Comparison of ENCODE assay signal across 20 cellular contexts in genomic region chr10:103510046-103510685, GRCh38. TPM values are rescaled to one million over a fixed set of nuclear protein-coding genes. Genes with fewer than 3 reads are reported as not detected.
A peak's percentile ranks its signal among the peaks of the same experiment; 100 is the strongest.
DNase-seq lines count a peak whose midpoint lies in the region; ATAC-seq, FAIRE-seq and TF ChIP-seq lines count a peak whose summit lies in the region.
"Had no signal": no experiment of that assay in that cellular context is flagged by ENCODE, and none has a peak within 500 bp of the region (broad histone marks: within the 10 kb centered on the region; RNA-seq: fewer than 3 reads in every experiment).

No MANE protein-coding gene starts in this region.

- 95% methylated on average over 7 of the region's 8 CpGs for WGBS in esophagus muscularis mucosa

- no peak for ATAC-seq in GM21390 (IDR thresholded peaks at IDR 0.05; ENCODE audit: unreplicated experiment)
- ATAC-seq: GM23338, HCT116 had no signal

- no peak for TF ChIP-seq EP300 in esophagus muscularis mucosa (IDR thresholded peaks at IDR 0.05)

- CTCF ChIA-PET in HEK293T (lab: Yijun Ruan, JAX) = no interaction called here

- DNase-seq in GM13976 (ENCODE audit: low spot score) = peak; percentile 4
- peak; percentile 3 for DNase-seq in HEK293T (ENCODE audit: extremely low spot score)
- DNase-seq in kidney = peak; percentile 35
- DNase-seq in type B pancreatic cell (ENCODE audit: extremely low spot score, unreplicated experiment) = no peak
- no peak for DNase-seq in NCI-H226
- no peak for DNase-seq in esophagus muscularis mucosa (ENCODE audit: extremely low spot score)
- DNase-seq: ACHN, AML-193, DMS79 treated with DMSO at 0.1 percent for 48 hours, KBM-7, NCI-H1105, NCI-H2081 treated with DMSO at 0.1 percent for 48 hours, NCI-H510A, NCI-H748 treated with DMSO at 0.1 percent for 48 hours, SHP77 treated with DMSO at 0.1 percent for 48 hours had no signal

- peak overlapping the region; percentile 56 for H3K27ac Mint-ChIP-seq in type B pancreatic cell
- H3K27ac Mint-ChIP-seq: GM23338 had no signal

- in situ Hi-C loops in GM13976 (cut with MboI; ENCODE audit: low sequenced_read_pairs, unreplicated experiment) = no loop called here

- no peaks in the 10 kb centered on the region for H3K4me1 ChIP-seq in kidney (ENCODE audit: control insufficient read depth in 1 of 2, insufficient read depth in 1 of 2, low read depth in 1 of 2, low read length in 2 of 2)
- H3K4me1 ChIP-seq in esophagus muscularis mucosa = peaks cover 0 to 32% (median 28%) of the 10 kb centered on the region in 4 donors

- no peak overlapping the region for H3K9ac ChIP-seq in kidney (ENCODE audit: low read length in 2 of 2)

- H3K27me3 ChIP-seq in esophagus muscularis mucosa = no peaks in the 10 kb centered on the region

- H3K4me1 Mint-ChIP-seq in type B pancreatic cell (ENCODE audit: unreplicated experiment) = peaks cover 33% of the 10 kb centered on the region

- H3K36me3 ChIP-seq in kidney (ENCODE audit: control insufficient read depth in 1 of 2, insufficient read depth in 2 of 2, low read length in 2 of 2) = no peaks in the 10 kb centered on the region
- no peaks in the 10 kb centered on the region for H3K36me3 ChIP-seq in esophagus muscularis mucosa

- H3K9me3 Mint-ChIP-seq in type B pancreatic cell = peaks cover 4% of the 10 kb centered on the region
- H3K9me3 Mint-ChIP-seq: GM23338 had no signal

- H3K4me3 Mint-ChIP-seq in type B pancreatic cell = no peak overlapping the region
- H3K4me3 Mint-ChIP-seq: GM23338 had no signal

- H3K36me3 Mint-ChIP-seq in type B pancreatic cell = no peaks in the 10 kb centered on the region

- H3K27ac ChIP-seq in kidney (ENCODE audit: low read depth in 2 of 2, low read length in 2 of 2) (no peak overlapping the region), esophagus muscularis mucosa (replicated peaks in 1 of 4) (no peak overlapping the region)
- H3K27ac ChIP-seq: C4-2B had no signal

- no peak for TF ChIP-seq CTCF in GM13976 (IDR thresholded peaks at IDR 0.05; ENCODE audit: borderline replicate concordance, control extremely low read depth, extremely low read depth, insufficient read depth, missing control alignments)
- no peak for TF ChIP-seq CTCF in kidney (IDR thresholded peaks at IDR 0.05; ENCODE audit: borderline replicate concordance, extremely low read depth, insufficient read depth)
- no peak for TF ChIP-seq CTCF in type B pancreatic cell (conservative IDR thresholded peaks at IDR 0.05)
- no peak for TF ChIP-seq CTCF in esophagus muscularis mucosa (IDR thresholded peaks at IDR 0.05)

- no peaks in the 10 kb centered on the region for H3K27me3 Mint-ChIP-seq in type B pancreatic cell

- no peak for FAIRE-seq in kidney (lab: Jason Lieb, UNC)

- H3K9me3 ChIP-seq in kidney (ENCODE audit: control insufficient read depth in 1 of 2, low read length in 2 of 2) (no peaks in the 10 kb centered on the region), esophagus muscularis mucosa (no peaks in the 10 kb centered on the region)

- TF ChIP-seq POLR2A in esophagus muscularis mucosa (IDR thresholded peaks at IDR 0.05; ENCODE audit: low read depth) = no peak

- intact Hi-C loops in kidney (cut with DNase I) (no loop called here), esophagus muscularis mucosa (cut with DNase I) (no loop called here)

- H3K4me3 ChIP-seq in kidney (ENCODE audit: low read length in 2 of 2) (no peak overlapping the region), esophagus muscularis mucosa (no peak overlapping the region)
- H3K4me3 ChIP-seq: GM23338 had no signal

- POLR2A ChIA-PET in HEK293T (lab: Yijun Ruan, JAX) = no interaction called here

TF ChIP-seq in HEK293T, 16 proteins besides CTCF, POLR2A, EP300 and RAD21:
- TF ChIP-seq ARNT (IDR thresholded peaks at IDR 0.05) (no peak), FOXM1 (IDR thresholded peaks at IDR 0.05; ENCODE audit: borderline replicate concordance) (no peak), FOXK2 (IDR thresholded peaks at IDR 0.05) (no peak), FOXA1 (IDR thresholded peaks at IDR 0.05) (no peak), L3MBTL2 (conservative IDR thresholded peaks at IDR 0.05) (no peak), HDGF (IDR thresholded peaks at IDR 0.05; ENCODE audit: borderline replicate concordance) (no peak), ELF4 (IDR thresholded peaks at IDR 0.05) (no peak), TARDBP (IDR thresholded peaks at IDR 0.05) (no peak), LEF1 (IDR thresholded peaks at IDR 0.05; ENCODE audit: borderline replicate concordance) (no peak), SP1 (IDR thresholded peaks at IDR 0.05) (no peak), ZNF384 (IDR thresholded peaks at IDR 0.05) (no peak), CTBP1 (IDR thresholded peaks at IDR 0.05; ENCODE audit: borderline replicate concordance) (no peak), BHLHE40 (IDR thresholded peaks at IDR 0.05; ENCODE audit: borderline replicate concordance) (no peak), NFRKB (IDR thresholded peaks at IDR 0.05) (no peak)

RNA-seq across cellular contexts. Expression of gene NEURL1, which starts 16.7 kb away (rescaled TPM):
- total RNA-seq in kidney = 1.2 TPM
- polyA plus RNA-seq in kidney (ENCODE audit: insufficient read depth, low read depth, low replicate concordance) = 1.2 TPM
- 38.3 and 102 TPM in 2 replicates for total RNA-seq in type B pancreatic cell (ENCODE audit: low replicate concordance)
- total RNA-seq in esophagus muscularis mucosa = under 1 TPM; 0.39 to 0.63 (median 0.46) TPM
- total RNA-seq: RPMI7951 had no signal

RNA-seq across cellular contexts. Expression of gene CALHM3, which starts 31.1 kb away (rescaled TPM):
- total RNA-seq in kidney (not detected), type B pancreatic cell (ENCODE audit: low replicate concordance) (3.3 and 20.3 TPM in 2 replicates), esophagus muscularis mucosa (not detected)
- polyA plus RNA-seq in kidney (ENCODE audit: insufficient read depth, low read depth, low replicate concordance) = not detected

RNA-seq across cellular contexts. Expression of gene CALHM1, which starts 51.5 kb away (rescaled TPM):
- total RNA-seq in kidney (not detected), type B pancreatic cell (ENCODE audit: low replicate concordance) (0.17 TPM in 1 of 2 replicates, not detected in the other), esophagus muscularis mucosa (not detected)
- not detected for polyA plus RNA-seq in kidney (ENCODE audit: insufficient read depth, low read depth, low replicate concordance)
- total RNA-seq: GM23338, RPMI7951 had no signal

RNA-seq across cellular contexts. Expression of gene CALHM2, which starts 58.0 kb away (rescaled TPM):
- total RNA-seq in kidney (26.0 TPM), type B pancreatic cell (ENCODE audit: low replicate concordance) (3.5 and 27.8 TPM in 2 replicates), esophagus muscularis mucosa (10 to 100 TPM; 44.4 to 69.9 (median 62.8) TPM)
- polyA plus RNA-seq in kidney (ENCODE audit: insufficient read depth, low read depth, low replicate concordance) = 8.0 TPM

Comparison
In these comparisons a context has a peak if more than half of its experiments do, and no peak if none do; other contexts are left out.
1. DNase-seq: peak in GM13976 (single experiment), HEK293T (single experiment) and kidney (single experiment); none in type B pancreatic cell (single experiment), NCI-H226 (single experiment) and esophagus muscularis mucosa (single experiment).
2. RNA of gene NEURL1, which starts 16.7 kb away (total RNA-seq): 38.3 to 102 TPM in type B pancreatic cell; 1.2 TPM in kidney (single experiment) and 0.39 to 0.63 TPM in esophagus muscularis mucosa; every median in the first group is over 10 times any median in the second.